In the genomic region with DNA sequence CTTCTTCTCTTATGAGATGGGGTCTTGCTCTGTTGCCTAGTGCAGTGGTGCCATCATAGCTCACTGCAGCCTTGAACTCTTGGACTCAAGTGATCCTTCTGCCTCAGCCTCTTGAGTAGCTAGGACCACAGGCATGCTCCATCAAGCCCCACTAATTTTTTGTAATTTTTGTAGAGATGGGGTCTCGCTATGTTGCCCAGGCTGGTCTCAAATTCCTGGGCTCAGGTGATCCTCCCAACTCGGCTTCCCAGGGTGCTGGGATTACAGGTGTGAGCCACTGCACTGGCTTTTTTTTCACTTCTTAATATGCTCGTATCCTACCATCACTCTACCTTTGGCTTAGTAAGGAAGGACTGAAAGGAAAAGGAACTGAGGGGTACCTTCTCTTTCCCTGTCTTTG, we compare ENCODE assay signal across 2 cellular contexts.
TF ChIP-seq lines count a peak whose summit lies in the region.

No MANE protein-coding gene starts in this region.

TF ChIP-seq in WTC11, 78 proteins besides CTCF, POLR2A, EP300 and RAD21:
- peak; percentile 63; the same call in 1 of the 2 replicates for TF ChIP-seq ZNF121 (CRISPR knock-in tag; IDR thresholded peaks at IDR 0.05)

TF ChIP-seq in HepG2, 621 proteins besides CTCF, POLR2A, EP300 and RAD21:
- peak; percentile 69; the same call in 1 of the 2 replicates for TF ChIP-seq ZNF121 (CRISPR knock-in tag; IDR thresholded peaks at IDR 0.05)
TF ChIP-seq in HepG2: peak in this region for 1; not testable (repeated sequence) for 620.
